ENCODE assay signal across 7 cellular contexts in the genomic region with DNA sequence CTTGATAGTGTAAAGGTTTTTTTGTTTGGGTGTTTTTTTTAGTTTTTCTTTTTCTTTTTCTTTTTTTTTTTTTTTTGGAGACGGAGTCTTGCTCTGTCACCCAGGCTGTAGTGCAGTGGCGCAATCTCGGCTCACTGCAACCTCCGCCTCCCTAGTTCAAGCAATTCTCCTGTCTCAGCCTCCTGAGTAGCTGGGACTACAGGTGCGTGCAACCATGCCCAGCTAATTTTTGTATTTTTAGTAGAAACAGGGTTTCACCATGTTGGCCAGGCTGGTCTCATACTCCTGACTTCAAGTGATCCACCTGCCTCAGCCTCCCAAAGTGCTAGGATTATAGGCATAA. TPM values are rescaled to one million over a fixed set of nuclear protein-coding genes. Genes with fewer than 3 reads are reported as not detected.
"Had no signal": no experiment of that assay in that cellular context is flagged by ENCODE, and none has a peak within 500 bp of the region (broad histone marks: within the 10 kb centered on the region; RNA-seq: fewer than 3 reads in every experiment).

No MANE protein-coding gene starts in this region.

RNA-seq across cellular contexts. Expression of gene C3orf85, which starts 3.1 kb away (rescaled TPM):
- total RNA-seq: GM23248, H4, H7, HFFc6, HT1080, IMR-90, K562 had no signal
- polyA plus RNA-seq: GM23248, IMR-90, K562 had no signal

RNA-seq across cellular contexts. Expression of gene MORC1, which starts 15.5 kb away (rescaled TPM):
- total RNA-seq: GM23248, H7, HFFc6, IMR-90 had no signal
- polyA plus RNA-seq: GM23248, IMR-90 had no signal
